18 cellular contexts compared by ENCODE assay signal in the genomic region with DNA sequence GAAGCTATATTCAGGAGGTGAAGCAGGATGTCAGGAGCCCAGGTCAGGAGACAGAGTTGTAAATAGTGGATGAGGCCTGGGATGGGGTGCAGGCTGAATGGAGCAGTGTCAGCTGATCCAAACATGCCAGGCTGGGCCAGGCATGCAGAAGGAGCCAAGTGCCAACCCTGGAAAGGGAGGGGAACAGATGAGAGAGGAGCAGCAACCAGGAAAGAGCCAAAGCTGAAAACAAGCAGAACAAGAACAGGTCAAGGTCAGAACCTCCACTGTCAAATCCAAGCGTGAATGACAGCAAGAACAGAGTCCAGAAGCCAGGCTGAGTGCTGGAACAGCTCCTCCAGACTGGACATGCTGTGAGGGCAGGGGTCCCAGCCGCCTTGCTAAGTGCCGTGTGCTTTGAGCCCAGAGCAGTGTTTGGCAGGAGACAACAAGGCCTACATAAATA. TPM values are rescaled to one million over a fixed set of nuclear protein-coding genes. Genes with fewer than 3 reads are reported as not detected.
DNase-seq lines count a peak whose midpoint lies in the region; ATAC-seq, FAIRE-seq and TF ChIP-seq lines count a peak whose summit lies in the region.
"Had no signal": no experiment of that assay in that cellular context is flagged by ENCODE, and none has a peak within 500 bp of the region (broad histone marks: within the 10 kb centered on the region; RNA-seq: fewer than 3 reads in every experiment).

No MANE protein-coding gene starts in this region.

- intact Hi-C loops in left ventricle myocardium superior (cut with micrococcal nuclease): no loop called here
- intact Hi-C loops in pancreas (cut with DNase I): no loop called here
- intact Hi-C loops in upper lobe of right lung (cut with DNase I): no loop called here

- H3K27me3 ChIP-seq in pancreas: no peaks in the 10 kb centered on the region
- H3K27me3 ChIP-seq in upper lobe of right lung: no peaks in the 10 kb centered on the region
- H3K27me3 ChIP-seq: MG63, SJSA1 had no signal

- H3K9me3 ChIP-seq in pancreas: no peaks in the 10 kb centered on the region
- H3K9me3 ChIP-seq in upper lobe of right lung: no peaks in the 10 kb centered on the region
- H3K9me3 ChIP-seq: MG63, SJSA1, thoracic aorta had no signal

- no peaks in the 10 kb centered on the region for H3K36me3 Mint-ChIP-seq in central memory CD8-positive, alpha-beta T cell (ENCODE audit: insufficient read depth)

- 51 to 58% methylated on average over 3 of the region's 3 CpGs for WGBS in pancreas, 2 donors

- H3K27ac ChIP-seq in pancreas (peak overlapping the region; percentile 4 to 69 (median 48)), upper lobe of right lung (no peak overlapping the region)
- H3K27ac ChIP-seq: C4-2B, SJSA1 had no signal

- peak overlapping the region; percentile 12 for H3K27ac Mint-ChIP-seq in central memory CD8-positive, alpha-beta T cell (ENCODE audit: low read depth)
- H3K27ac Mint-ChIP-seq: activated CD4-positive, alpha-beta T cell treated with anti-CD3 and anti-CD28 coated beads for 36 hours; activated naive CD4-positive, alpha-beta T cell treated with anti-CD3 and anti-CD28 coated beads, Interleukin-2, amount 50 U/mL, for 24 hours had no signal

- peaks cover 19% of the 10 kb centered on the region for H3K9me3 Mint-ChIP-seq in central memory CD8-positive, alpha-beta T cell

- no peak for FAIRE-seq in pancreas (lab: Jason Lieb, UNC)

- H3K4me3 Mint-ChIP-seq in central memory CD8-positive, alpha-beta T cell: no peak overlapping the region
- H3K4me3 Mint-ChIP-seq: activated CD4-positive, alpha-beta T cell treated with anti-CD3 and anti-CD28 coated beads for 36 hours; activated naive CD4-positive, alpha-beta T cell treated with anti-CD3 and anti-CD28 coated beads, Interleukin-2, amount 50 U/mL, for 24 hours; immature natural killer cell had no signal

- TF ChIP-seq CTCF in pancreas (IDR thresholded peaks at IDR 0.05) (no peak), upper lobe of right lung (IDR thresholded peaks at IDR 0.05) (no peak)

- no peak for DNase-seq in central memory CD8-positive, alpha-beta T cell (ENCODE audit: low spot score in 2 of 2)
- DNase-seq in left ventricle myocardium superior: peak; percentile 78
- peak in 3 of 6 donors; percentile 41 to 50 (median 46) for DNase-seq in pancreas
- no peak for DNase-seq in upper lobe of right lung
- DNase-seq in COLO829 (ENCODE audit: low spot score): no peak
- no peak for DNase-seq in germinal center (ENCODE audit: low spot score)
- DNase-seq in AG20443 (ENCODE audit: low spot score): no peak
- DNase-seq: activated CD4-positive, alpha-beta T cell treated with anti-CD3 and anti-CD28 coated beads for 36 hours; immature natural killer cell; MG63; NCI-H187 treated with DMSO at 0.1 percent for 48 hours; NCI-H510A treated with DMSO at 0.1 percent for 48 hours; T-helper 9 cell had no signal

- H3K4me3 ChIP-seq in pancreas (no peak overlapping the region), upper lobe of right lung (no peak overlapping the region)
- H3K4me3 ChIP-seq: MG63, SJSA1, thoracic aorta had no signal

- H3K4me1 ChIP-seq in pancreas (no peaks in the 10 kb centered on the region), upper lobe of right lung (no peaks in the 10 kb centered on the region)
- H3K4me1 ChIP-seq: SJSA1 had no signal

- H3K36me3 ChIP-seq in pancreas: no peaks in the 10 kb centered on the region
- no peaks in the 10 kb centered on the region for H3K36me3 ChIP-seq in upper lobe of right lung
- H3K36me3 ChIP-seq: MG63, SJSA1, thoracic aorta had no signal

- no peaks in the 10 kb centered on the region for H3K4me1 Mint-ChIP-seq in central memory CD8-positive, alpha-beta T cell
- H3K4me1 Mint-ChIP-seq: activated CD4-positive, alpha-beta T cell treated with anti-CD3 and anti-CD28 coated beads for 36 hours; activated naive CD4-positive, alpha-beta T cell treated with anti-CD3 and anti-CD28 coated beads, Interleukin-2, amount 50 U/mL, for 24 hours; immature natural killer cell had no signal

- H3K27me3 Mint-ChIP-seq in central memory CD8-positive, alpha-beta T cell: no peaks in the 10 kb centered on the region
- H3K27me3 Mint-ChIP-seq: activated CD4-positive, alpha-beta T cell treated with anti-CD3 and anti-CD28 coated beads for 36 hours; activated naive CD4-positive, alpha-beta T cell treated with anti-CD3 and anti-CD28 coated beads, Interleukin-2, amount 50 U/mL, for 24 hours had no signal

- no peak for ATAC-seq in central memory CD8-positive, alpha-beta T cell (replicated peaks; ENCODE audit: extremely low read depth, poor library complexity, severe bottlenecking)
- ATAC-seq in left ventricle myocardium superior (peak; percentile 98), pancreas (peak; percentile 53 to 91 (median 82)), upper lobe of right lung (peak; percentile 23), GM19452 (IDR thresholded peaks at IDR 0.05; ENCODE audit: unreplicated experiment) (no peak)
- ATAC-seq: activated CD4-positive, alpha-beta T cell treated with anti-CD3 and anti-CD28 coated beads for 36 hours had no signal

RNA-seq across cellular contexts. Expression of gene PPP1CB, which starts 49.2 kb away (rescaled TPM):
- total RNA-seq in left ventricle myocardium superior (434 TPM), pancreas (100 to 1,000 TPM in 3 of 6 donors, 10 to 100 TPM in 3; 78.4 to 205 (median 98.7) TPM), upper lobe of right lung (256 TPM)
- polyA plus RNA-seq in pancreas: 10 to 100 TPM; 33.2 to 50.3 TPM

Comparison
In these comparisons a context has a peak if more than half of its experiments do, and no peak if none do; other contexts are left out.
1. ATAC-seq: peak in left ventricle myocardium superior (single experiment), pancreas (4 of 4) and upper lobe of right lung (single experiment); none in central memory CD8-positive, alpha-beta T cell (single experiment) and GM19452 (single experiment).